In the genomic region with DNA sequence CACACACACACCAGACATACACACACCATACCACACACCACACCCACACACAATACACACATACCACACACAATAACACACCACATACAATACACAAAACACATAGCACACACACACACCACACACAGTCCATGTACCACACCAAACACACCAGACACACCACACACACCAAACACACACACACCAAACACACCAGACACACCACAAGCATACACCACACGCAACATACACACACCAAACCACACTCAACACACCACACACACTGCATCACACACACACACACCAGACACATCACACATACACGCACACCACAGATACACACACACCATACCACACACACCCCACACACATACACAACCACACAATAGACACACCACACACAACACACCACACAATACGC, we compare ENCODE assay signal across 25 cellular contexts. TPM values are rescaled to one million over a fixed set of nuclear protein-coding genes. Genes with fewer than 3 reads are reported as not detected.
"Had no signal": no experiment of that assay in that cellular context is flagged by ENCODE, and none has a peak within 500 bp of the region (broad histone marks: within the 10 kb centered on the region; RNA-seq: fewer than 3 reads in every experiment).

No MANE protein-coding gene starts in this region.

- H3K36me3 ChIP-seq: brain microvascular endothelial cell, suprapubic skin had no signal

- H3K4me2 ChIP-seq: smooth muscle cell had no signal

- H3K4me1 ChIP-seq: psoas muscle, suprapubic skin had no signal

- H3K27ac ChIP-seq: brain microvascular endothelial cell, psoas muscle, suprapubic skin had no signal

- H3K4me3 ChIP-seq: lung, psoas muscle, smooth muscle cell, suprapubic skin had no signal

- H3K9me3 ChIP-seq: psoas muscle, suprapubic skin had no signal

- DNase-seq: activated CD4-positive, alpha-beta T cell treated with anti-CD3 and anti-CD28 coated beads for 1 hour; activated CD4-positive, alpha-beta T cell treated with anti-CD3 and anti-CD28 coated beads, Interleukin-2, amount 50 U/mL, for 48 hours; activated effector memory CD4-positive, alpha-beta T cell treated with Interleukin-2 at 50 U/mL for 16 hours; activated naive CD4-positive, alpha-beta T cell treated with anti-CD3 and anti-CD28 coated beads, Interleukin-2, amount 10 ng/mL, durations not matched to agents 7 days and 5 days; activated naive CD8-positive, alpha-beta T cell treated with anti-CD3 and anti-CD28 coated beads, Interleukin-2, amount 50 U/mL, for 24 hours; activated T-cell treated with anti-CD3 and anti-CD28 coated beads, Interleukin-2, amount 50 U/mL, for 4 hours; anterior cingulate cortex; brain microvascular endothelial cell; cortex of kidney; midbrain; psoas muscle; right cardiac atrium; stimulated activated CD4-positive, alpha-beta T cell treated with anti-CD3 and anti-CD28 coated beads, Interleukin-4, amount 100 ng/mL, for 1 hour; T-helper 1 cell; T-helper 9 cell had no signal

- ATAC-seq: activated naive CD8-positive, alpha-beta T cell treated with anti-CD3 and anti-CD28 coated beads, Interleukin-2, amount 50 U/mL, for 24 hours; activated T-cell treated with anti-CD3 and anti-CD28 coated beads, Interleukin-2, amount 50 U/mL, for 4 hours; psoas muscle; right cardiac atrium; stimulated activated naive CD8-positive, alpha-beta T cell treated with anti-CD3 and anti-CD28 coated beads, Interleukin-15, amount 100 ng/mL, for 72 hours had no signal

- FAIRE-seq: endometrium, frontal cortex, keratinocyte had no signal

- H3K27me3 ChIP-seq: brain microvascular endothelial cell, suprapubic skin had no signal

RNA-seq across cellular contexts. Expression of a gene that starts 56.7 kb away (rescaled TPM):
- total RNA-seq: activated T-cell treated with anti-CD3 and anti-CD28 coated beads, Interleukin-2, amount 50 U/mL, for 4 hours; frontal cortex; lung; neural crest cell; osteoblast; psoas muscle; right cardiac atrium; suprapubic skin; urinary bladder had no signal
- polyA plus RNA-seq: lung, psoas muscle, right cardiac atrium, smooth muscle cell, urinary bladder had no signal
